In the genomic region with DNA sequence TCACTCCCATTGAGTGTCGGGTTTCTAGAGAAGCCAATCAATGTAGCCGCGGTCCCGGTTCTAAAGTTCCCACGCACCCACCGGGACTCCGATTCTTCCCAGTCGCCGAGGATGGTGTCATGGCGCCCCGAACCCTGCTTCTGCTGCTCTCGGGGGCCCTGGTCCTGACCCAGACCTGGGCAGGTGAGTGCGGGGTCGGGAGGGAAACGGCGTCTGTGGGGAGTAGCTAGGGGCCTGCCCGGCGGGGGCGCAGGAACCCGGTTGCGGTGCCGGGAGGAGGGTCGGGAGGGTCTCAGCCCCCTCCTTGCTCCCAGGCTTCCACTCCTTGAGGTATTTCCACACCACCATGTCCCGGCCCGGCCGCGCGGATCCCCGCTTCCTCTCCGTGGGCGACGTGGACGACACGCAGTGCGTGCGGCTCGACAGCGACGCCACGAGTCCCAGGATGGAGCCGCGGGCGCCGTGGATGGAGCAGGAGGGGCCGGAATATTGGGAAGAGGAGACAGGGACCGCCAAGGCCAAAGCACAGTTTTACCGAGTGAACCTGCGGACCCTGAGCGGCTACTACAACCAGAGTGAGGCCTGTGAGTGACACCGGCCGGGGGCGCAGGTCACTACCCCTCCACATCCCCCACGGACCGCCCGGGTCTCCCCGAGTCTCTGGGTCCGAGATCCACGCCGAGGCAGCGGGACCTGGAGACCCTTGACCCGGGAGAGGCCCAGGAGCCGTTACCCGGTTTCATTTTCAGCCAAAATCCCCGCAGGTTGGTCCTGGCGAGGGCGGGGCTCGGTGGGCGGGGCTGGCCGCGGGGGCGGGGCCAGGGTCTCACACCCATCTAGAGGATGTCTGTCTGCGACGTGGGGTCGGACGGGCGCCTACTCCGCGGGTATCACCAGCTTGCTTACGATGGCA, we compare ENCODE assay signal across 9 cellular contexts. TPM values are rescaled to one million over a fixed set of nuclear protein-coding genes. Genes with fewer than 3 reads are reported as not detected.
DNase-seq lines count a peak whose midpoint lies in the region; ATAC-seq and TF ChIP-seq lines count a peak whose summit lies in the region.
"Had no signal": no experiment of that assay in that cellular context is flagged by ENCODE, and none has a peak within 500 bp of the region (broad histone marks: within the 10 kb centered on the region; RNA-seq: fewer than 3 reads in every experiment).

No MANE protein-coding gene starts in this region.

- TF ChIP-seq CTCF in 22Rv1 (IDR thresholded peaks at IDR 0.05) = peak; percentile 75
- TF ChIP-seq CTCF in HEK293 (tag by site-specific recombination; IDR thresholded peaks at IDR 0.05) = no peak
- peak; percentile 50 for TF ChIP-seq CTCF in endodermal cell (conservative IDR thresholded peaks at IDR 0.05)

- H3K27me3 Mint-ChIP-seq in endodermal cell (ENCODE audit: insufficient read depth) = peaks cover 74% of the 10 kb centered on the region

- H3K27ac ChIP-seq in 22Rv1 = no peak overlapping the region
- H3K27ac ChIP-seq in HEK293 (ENCODE audit: extremely low read depth, low read depth, low read length) = no peak overlapping the region
- H3K27ac ChIP-seq in endodermal cell (ENCODE audit: low read depth, low read length) = no peak overlapping the region

- peak overlapping the region; percentile 54 for H3K4me3 ChIP-seq in HEK293 (ENCODE audit: low read depth, low read length)
- H3K4me3 ChIP-seq in endodermal cell (ENCODE audit: low read length) = peak overlapping the region; percentile 58
- H3K4me3 ChIP-seq in mononuclear cell (ENCODE audit: low read length) = peak overlapping the region; percentile 50

- POLR2A ChIA-PET in HEK293 (lab: Yijun Ruan, JAX) = no interaction called here

- no peak overlapping the region for H3K27ac Mint-ChIP-seq in endodermal cell

- CTCF ChIA-PET in HEK293 (lab: Yijun Ruan, JAX) = interaction anchor here (0.6 to 0.8 kb wide), 4 partner anchors 14 to 64 kb away, joined by 3 to 5 read pairs (median 3); no protein-coding TSS in a partner anchor

- H3K4me1 Mint-ChIP-seq in endodermal cell = no peaks in the 10 kb centered on the region

- H3K9me3 ChIP-seq in HEK293 (ENCODE audit: control insufficient read depth, insufficient read depth, low read depth, low read length) (no peaks in the 10 kb centered on the region), endodermal cell (ENCODE audit: control insufficient read depth, low read length) (peaks cover 4% of the 10 kb centered on the region), mononuclear cell (ENCODE audit: low read depth, low read length) (no peaks in the 10 kb centered on the region)

- peak; percentile 28 to 41 (median 35) for DNase-seq in activated CD8-positive, alpha-beta memory T cell treated with anti-CD3 and anti-CD28 coated beads for 48 hours (ENCODE audit: low read depth in 2 of 3, low spot score in 2 of 3)
- DNase-seq in endodermal cell (peak; percentile 90), DMS79 (lab: John Stamatoyannopoulos, UW) (no peak)
- DNase-seq in stimulated activated CD8-positive, alpha-beta memory T cell treated with anti-CD3 and anti-CD28 coated beads, Interleukin-2, amount 100 ng/mL, for 1 hour (ENCODE audit: low read depth in 2 of 2) = peak; percentile 61 to 68

- H3K4me3 Mint-ChIP-seq in endodermal cell = peak overlapping the region; percentile 54

- WGBS in endodermal cell (ENCODE audit: insufficient coverage in 1 of 2, insufficient read length in 1 of 2), 2 experiments = 7 to 12% methylated on average over 10 to 79 of the region's 79 CpGs

- H3K4me1 ChIP-seq in HEK293 (ENCODE audit: control insufficient read depth, insufficient read depth, low read length) (no peaks in the 10 kb centered on the region), endodermal cell (ENCODE audit: control insufficient read depth, insufficient read depth, low read length) (no peaks in the 10 kb centered on the region), mononuclear cell (ENCODE audit: insufficient read depth, low read length) (peaks cover 11% of the 10 kb centered on the region)

- no peaks in the 10 kb centered on the region for H3K36me3 ChIP-seq in HEK293 (ENCODE audit: control insufficient read depth in 2 of 2, insufficient read depth in 1 of 2, low read length in 2 of 2)
- no peaks in the 10 kb centered on the region for H3K36me3 ChIP-seq in endodermal cell (ENCODE audit: control insufficient read depth, insufficient read depth, low read length)

- peaks cover 2% of the 10 kb centered on the region for H3K9me3 Mint-ChIP-seq in endodermal cell

- no peak overlapping the region for H3K9ac ChIP-seq in endodermal cell (ENCODE audit: extremely low read depth, low read length, poor library complexity, severe bottlenecking)

- ATAC-seq in HG02571 (IDR thresholded peaks at IDR 0.05; ENCODE audit: unreplicated experiment) = no peak

- H3K27me3 ChIP-seq in endodermal cell (ENCODE audit: control insufficient read depth, insufficient read depth, low read length, poor library complexity, severe bottlenecking) = peaks cover 75% of the 10 kb centered on the region
- H3K27me3 ChIP-seq in mononuclear cell (ENCODE audit: insufficient read depth, low read length) = peaks cover 61% of the 10 kb centered on the region

- H3K36me3 Mint-ChIP-seq in endodermal cell (ENCODE audit: low read depth) = no peaks in the 10 kb centered on the region

TF ChIP-seq in HEK293, 187 proteins besides CTCF, POLR2A, EP300 and RAD21:
- TF ChIP-seq ZNF133 (tag by site-specific recombination; IDR thresholded peaks at IDR 0.05) (no peak), ZNF571 (tag by site-specific recombination; IDR thresholded peaks at IDR 0.05) (no peak), GLIS1 (tag by site-specific recombination; IDR thresholded peaks at IDR 0.05) (no peak), ZEB2 (tag by site-specific recombination; IDR thresholded peaks at IDR 0.05) (no peak), ZNF391 (tag by site-specific recombination; IDR thresholded peaks at IDR 0.05; ENCODE audit: borderline replicate concordance, low read depth) (no peak), ZNF529 (tag by site-specific recombination; IDR thresholded peaks at IDR 0.05; ENCODE audit: insufficient replicate concordance) (no peak), ZNF785 (tag by site-specific recombination; IDR thresholded peaks at IDR 0.05) (no peak), ZNF544 (tag by site-specific recombination; IDR thresholded peaks at IDR 0.05) (no peak), ZNF266 (tag by site-specific recombination; IDR thresholded peaks at IDR 0.05; ENCODE audit: low read depth) (no peak), SALL2 (tag by site-specific recombination; IDR thresholded peaks at IDR 0.05; ENCODE audit: borderline replicate concordance) (no peak), ZIC2 (tag by site-specific recombination; IDR thresholded peaks at IDR 0.05) (no peak), SP3 (tag by site-specific recombination; IDR thresholded peaks at IDR 0.05) (no peak)
- TF ChIP-seq, protein P1, sequence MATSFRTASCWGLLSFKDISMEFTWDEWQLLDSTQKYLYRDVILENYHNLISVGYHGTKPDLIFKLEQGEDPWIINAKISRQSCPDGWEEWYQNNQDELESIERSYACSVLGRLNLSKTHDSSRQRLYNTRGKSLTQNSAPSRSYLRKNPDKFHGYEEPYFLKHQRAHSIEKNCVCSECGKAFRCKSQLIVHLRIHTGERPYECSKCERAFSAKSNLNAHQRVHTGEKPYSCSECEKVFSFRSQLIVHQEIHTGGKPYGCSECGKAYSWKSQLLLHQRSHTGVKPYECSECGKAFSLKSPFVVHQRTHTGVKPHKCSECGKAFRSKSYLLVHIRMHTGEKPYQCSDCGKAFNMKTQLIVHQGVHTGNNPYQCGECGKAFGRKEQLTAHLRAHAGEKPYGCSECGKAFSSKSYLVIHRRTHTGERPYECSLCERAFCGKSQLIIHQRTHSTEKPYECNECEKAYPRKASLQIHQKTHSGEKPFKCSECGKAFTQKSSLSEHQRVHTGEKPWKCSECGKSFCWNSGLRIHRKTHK (tag by site-specific recombination; IDR thresholded peaks at IDR 0.05) = no peak
- TF ChIP-seq, protein P2, sequence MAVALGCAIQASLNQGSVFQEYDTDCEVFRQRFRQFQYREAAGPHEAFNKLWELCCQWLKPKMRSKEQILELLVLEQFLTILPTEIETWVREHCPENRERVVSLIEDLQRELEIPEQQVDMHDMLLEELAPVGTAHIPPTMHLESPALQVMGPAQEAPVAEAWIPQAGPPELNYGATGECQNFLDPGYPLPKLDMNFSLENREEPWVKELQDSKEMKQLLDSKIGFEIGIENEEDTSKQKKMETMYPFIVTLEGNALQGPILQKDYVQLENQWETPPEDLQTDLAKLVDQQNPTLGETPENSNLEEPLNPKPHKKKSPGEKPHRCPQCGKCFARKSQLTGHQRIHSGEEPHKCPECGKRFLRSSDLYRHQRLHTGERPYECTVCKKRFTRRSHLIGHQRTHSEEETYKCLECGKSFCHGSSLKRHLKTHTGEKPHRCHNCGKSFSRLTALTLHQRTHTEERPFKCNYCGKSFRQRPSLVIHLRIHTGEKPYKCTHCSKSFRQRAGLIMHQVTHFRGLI (tag by site-specific recombination; IDR thresholded peaks at IDR 0.05) = no peak
- TF ChIP-seq, protein P3, sequence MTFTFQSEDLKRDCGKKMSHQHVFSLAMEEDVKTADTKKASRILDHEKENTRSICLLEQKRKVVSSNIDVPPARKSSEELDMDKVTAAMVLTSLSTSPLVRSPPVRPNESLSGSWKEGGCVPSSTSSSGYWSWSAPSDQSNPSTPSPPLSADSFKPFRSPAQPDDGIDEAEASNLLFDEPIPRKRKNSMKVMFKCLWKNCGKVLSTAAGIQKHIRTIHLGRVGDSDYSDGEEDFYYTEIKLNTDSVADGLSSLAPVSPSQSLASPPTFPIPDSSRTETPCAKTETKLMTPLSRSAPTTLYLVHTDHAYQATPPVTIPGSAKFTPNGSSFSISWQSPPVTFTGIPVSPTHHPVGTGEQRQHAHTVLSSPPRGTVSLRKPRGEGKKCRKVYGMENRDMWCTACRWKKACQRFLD (tag by site-specific recombination; IDR thresholded peaks at IDR 0.05) = no peak

RNA-seq across cellular contexts. Expression of a gene that starts 35.2 kb away (rescaled TPM):
- total RNA-seq in endodermal cell (1 to 10 TPM in 1 of 2 donors, under 1 TPM in 1; 0.58 to 1.1 TPM), mononuclear cell (0.63 TPM)
- not detected for polyA plus RNA-seq in endodermal cell (2013, experiment 1 of 2)
- not detected for polyA plus RNA-seq in endodermal cell (2013, experiment 2 of 2)
- total RNA-seq: pulmonary artery endothelial cell had no signal
